Comparison of ENCODE assay signal across 8 cellular contexts in the genomic region with DNA sequence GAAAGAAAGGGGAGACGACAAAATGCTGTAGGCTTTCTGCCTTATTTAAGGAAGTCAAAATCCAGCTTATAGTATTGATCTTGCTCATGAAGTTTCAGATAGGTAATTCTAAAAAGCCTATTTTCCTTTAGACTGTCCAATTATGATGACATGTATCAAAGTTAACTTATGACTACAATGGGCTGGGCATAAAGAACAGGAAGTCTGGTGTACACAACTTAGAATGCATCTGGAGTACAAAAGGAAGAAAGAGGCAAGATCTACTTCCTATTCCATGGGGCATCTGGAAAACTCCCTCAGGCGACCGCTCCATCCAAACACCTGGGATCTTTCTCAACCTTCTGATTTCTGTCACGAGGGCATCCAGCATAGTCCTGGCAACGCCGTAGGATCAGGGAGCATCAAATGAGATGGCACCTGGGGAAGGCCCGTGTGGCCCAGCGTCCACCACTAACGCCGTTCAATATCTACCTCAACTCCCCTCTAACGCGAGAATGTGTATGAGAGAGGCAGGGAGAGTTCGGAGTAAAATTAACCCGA. TPM values are rescaled to one million over a fixed set of nuclear protein-coding genes. Genes with fewer than 3 reads are reported as not detected.
DNase-seq lines count a peak whose midpoint lies in the region; ATAC-seq, FAIRE-seq and TF ChIP-seq lines count a peak whose summit lies in the region.

No MANE protein-coding gene starts in this region.

- peak overlapping the region; percentile 72 for H3K4me3 ChIP-seq in BE2C (ENCODE audit: low read depth, low read length)

- peak overlapping the region; percentile 86 for H3K4me3 Mint-ChIP-seq in activated CD4-positive, alpha-beta memory T cell treated with anti-CD3 and anti-CD28 coated beads, Interleukin-2, amount 10 ng/mL, durations not matched to agents 7 days and 5 days
- peak overlapping the region; percentile 90 to 98 for H3K4me3 Mint-ChIP-seq in stimulated activated naive B cell treated with anti-CD40 and anti-IgM and Interleukin-4, amounts not matched to agents 10 μg/mL and 1 μg/mL and 100 μg/mL, for 72 hours

- no peaks in the 10 kb centered on the region for H3K27me3 ChIP-seq in BE2C

- H3K36me3 Mint-ChIP-seq in activated CD4-positive, alpha-beta memory T cell treated with anti-CD3 and anti-CD28 coated beads, Interleukin-2, amount 10 ng/mL, durations not matched to agents 7 days and 5 days (ENCODE audit: low read depth) = peaks cover 45% of the 10 kb centered on the region
- H3K36me3 Mint-ChIP-seq in stimulated activated naive B cell treated with anti-CD40 and anti-IgM and Interleukin-4, amounts not matched to agents 10 μg/mL and 1 μg/mL and 100 μg/mL, for 72 hours = peaks cover 26 to 36% of the 10 kb centered on the region in 2 donors

- H3K27me3 Mint-ChIP-seq in activated CD4-positive, alpha-beta memory T cell treated with anti-CD3 and anti-CD28 coated beads, Interleukin-2, amount 10 ng/mL, durations not matched to agents 7 days and 5 days = no peaks in the 10 kb centered on the region
- no peaks in the 10 kb centered on the region for H3K27me3 Mint-ChIP-seq in stimulated activated naive B cell treated with anti-CD40 and anti-IgM and Interleukin-4, amounts not matched to agents 10 μg/mL and 1 μg/mL and 100 μg/mL, for 72 hours

- peaks cover 7% of the 10 kb centered on the region for H3K4me1 ChIP-seq in BE2C

- CTCF ChIA-PET in activated CD4-positive, alpha-beta memory T cell treated with anti-CD3 and anti-CD28 coated beads, Interleukin-2, amount 10 ng/mL, durations not matched to agents 7 days and 5 days (lab: Charles Lee) = no interaction called here

- DNase-seq in BE2C (peak; percentile 21), left ventricle myocardium superior (no peak), GM19239 (ENCODE audit: insufficient read length, low spot score) (no peak)
- DNase-seq in activated CD4-positive, alpha-beta memory T cell treated with anti-CD3 and anti-CD28 coated beads, Interleukin-2, amount 10 ng/mL, durations not matched to agents 7 days and 5 days = peak; percentile 24
- no peak for DNase-seq in stimulated activated naive B cell treated with anti-CD40 and anti-IgM and Interleukin-4, amounts not matched to agents 10 μg/mL and 1 μg/mL and 100 μg/mL, for 72 hours
- no peak for DNase-seq in NK-92 treated with Interleukin-12 subunit alpha and Interleukin-12 subunit beta, amount 100 ng/mL, for 24 hours (lab: John Stamatoyannopoulos, UW)

- H3K9me3 Mint-ChIP-seq in activated CD4-positive, alpha-beta memory T cell treated with anti-CD3 and anti-CD28 coated beads, Interleukin-2, amount 10 ng/mL, durations not matched to agents 7 days and 5 days = peaks cover 4% of the 10 kb centered on the region
- H3K9me3 Mint-ChIP-seq in stimulated activated naive B cell treated with anti-CD40 and anti-IgM and Interleukin-4, amounts not matched to agents 10 μg/mL and 1 μg/mL and 100 μg/mL, for 72 hours = no peaks in the 10 kb centered on the region

- no peaks in the 10 kb centered on the region for H3K36me3 ChIP-seq in BE2C

- intact Hi-C loops in left ventricle myocardium superior (cut with micrococcal nuclease) = no loop called here

- FAIRE-seq in GM19239 (lab: Jason Lieb, UNC) = no peak

- no peak for TF ChIP-seq CTCF in BE2C (IDR thresholded peaks at IDR 0.05; ENCODE audit: low read depth, low read length)

- peaks cover 51% of the 10 kb centered on the region for H3K4me1 Mint-ChIP-seq in activated CD4-positive, alpha-beta memory T cell treated with anti-CD3 and anti-CD28 coated beads, Interleukin-2, amount 10 ng/mL, durations not matched to agents 7 days and 5 days
- H3K4me1 Mint-ChIP-seq in stimulated activated naive B cell treated with anti-CD40 and anti-IgM and Interleukin-4, amounts not matched to agents 10 μg/mL and 1 μg/mL and 100 μg/mL, for 72 hours = peaks cover 33 to 58% of the 10 kb centered on the region in 2 donors

- POLR2A ChIA-PET in activated CD4-positive, alpha-beta memory T cell treated with anti-CD3 and anti-CD28 coated beads, Interleukin-2, amount 10 ng/mL, durations not matched to agents 7 days and 5 days (lab: Charles Lee) = interaction anchor here (0.6 to 1.4 kb wide), 3 partner anchors 27 to 375 kb away, joined by 4 to 5 read pairs (median 4); partner anchors contain the start of gene C10orf88

- ATAC-seq in GM19023 (IDR thresholded peaks at IDR 0.05; ENCODE audit: unreplicated experiment) (peak; percentile 14), HG03571 (IDR thresholded peaks at IDR 0.05; ENCODE audit: unreplicated experiment) (peak; percentile 10), left ventricle myocardium superior (peak; percentile 16)
- peak; percentile 53 to 67 for ATAC-seq in stimulated activated naive B cell treated with anti-CD40 and anti-IgM and Interleukin-4, amounts not matched to agents 10 μg/mL and 1 μg/mL and 100 μg/mL, for 72 hours (replicated peaks)

- H3K9me3 ChIP-seq in BE2C = no peaks in the 10 kb centered on the region

- peak overlapping the region; percentile 77 for H3K27ac Mint-ChIP-seq in activated CD4-positive, alpha-beta memory T cell treated with anti-CD3 and anti-CD28 coated beads, Interleukin-2, amount 10 ng/mL, durations not matched to agents 7 days and 5 days
- H3K27ac Mint-ChIP-seq in stimulated activated naive B cell treated with anti-CD40 and anti-IgM and Interleukin-4, amounts not matched to agents 10 μg/mL and 1 μg/mL and 100 μg/mL, for 72 hours = peak overlapping the region; percentile 95

RNA-seq across cellular contexts. Expression of gene FAM24B, which starts 0.5 kb away (rescaled TPM):
- polyA plus RNA-seq in BE2C (2012; ENCODE audit: insufficient read depth, insufficient read length, low read depth) = 15.3 TPM
- 10 to 100 TPM; 11.5 to 12.5 TPM for total RNA-seq in activated CD4-positive, alpha-beta memory T cell treated with anti-CD3 and anti-CD28 coated beads, Interleukin-2, amount 10 ng/mL, durations not matched to agents 7 days and 5 days
- 0.47 TPM for total RNA-seq in left ventricle myocardium superior

RNA-seq across cellular contexts. Expression of gene FAM24A, which starts 31.5 kb away (rescaled TPM):
- polyA plus RNA-seq in BE2C (2012; ENCODE audit: insufficient read depth, insufficient read length, low read depth) = not detected
- not detected for total RNA-seq in activated CD4-positive, alpha-beta memory T cell treated with anti-CD3 and anti-CD28 coated beads, Interleukin-2, amount 10 ng/mL, durations not matched to agents 7 days and 5 days
- total RNA-seq in left ventricle myocardium superior = not detected

RNA-seq across cellular contexts. Expression of gene CUZD1, which starts 33.2 kb away (rescaled TPM):
- 1.6 TPM for polyA plus RNA-seq in BE2C (2012; ENCODE audit: insufficient read depth, insufficient read length, low read depth)
- 1 to 10 TPM; 1.8 to 2.1 TPM for total RNA-seq in activated CD4-positive, alpha-beta memory T cell treated with anti-CD3 and anti-CD28 coated beads, Interleukin-2, amount 10 ng/mL, durations not matched to agents 7 days and 5 days
- total RNA-seq in left ventricle myocardium superior = 0.12 TPM

Comparison
In these comparisons a context has a peak if more than half of its experiments do, and no peak if none do; other contexts are left out.
1. DNase-seq: peak in BE2C (single experiment) and activated CD4-positive, alpha-beta memory T cell treated with anti-CD3 and anti-CD28 coated beads, Interleukin-2, amount 10 ng/mL, durations not matched to agents 7 days and 5 days (single experiment); none in left ventricle myocardium superior (single experiment), stimulated activated naive B cell treated with anti-CD40 and anti-IgM and Interleukin-4, amounts not matched to agents 10 μg/mL and 1 μg/mL and 100 μg/mL, for 72 hours (single experiment), NK-92 treated with Interleukin-12 subunit alpha and Interleukin-12 subunit beta, amount 100 ng/mL, for 24 hours (single experiment) and GM19239 (single experiment).
2. ATAC-seq: peak in every context shown above with its lines; median percentile 60 in stimulated activated naive B cell treated with anti-CD40 and anti-IgM and Interleukin-4, amounts not matched to agents 10 μg/mL and 1 μg/mL and 100 μg/mL, for 72 hours; 16 in left ventricle myocardium superior; 14 in GM19023; 10 in HG03571.